1 cellular context compared by ENCODE assay signal in the genomic region with DNA sequence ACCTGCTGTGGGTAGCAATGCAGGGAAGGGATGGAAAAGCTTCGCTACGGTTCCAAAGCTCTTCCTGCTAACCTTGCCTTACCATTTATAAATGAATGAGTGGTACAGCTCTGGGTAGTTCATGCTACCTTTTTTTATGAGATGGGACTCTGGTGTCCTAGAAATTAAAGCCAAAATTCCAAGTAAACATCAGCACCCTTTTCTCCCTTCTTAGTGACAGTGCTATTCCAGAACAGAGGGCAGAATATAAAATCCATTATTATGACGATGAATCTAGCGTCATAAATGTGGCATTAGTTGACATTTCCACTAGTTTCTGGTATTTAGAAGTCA.
TF ChIP-seq lines count a peak whose summit lies in the region.

No MANE protein-coding gene starts in this region.

TF ChIP-seq in GM12878, 131 proteins besides CTCF, POLR2A, EP300 and RAD21:
- TF ChIP-seq, protein P1, sequence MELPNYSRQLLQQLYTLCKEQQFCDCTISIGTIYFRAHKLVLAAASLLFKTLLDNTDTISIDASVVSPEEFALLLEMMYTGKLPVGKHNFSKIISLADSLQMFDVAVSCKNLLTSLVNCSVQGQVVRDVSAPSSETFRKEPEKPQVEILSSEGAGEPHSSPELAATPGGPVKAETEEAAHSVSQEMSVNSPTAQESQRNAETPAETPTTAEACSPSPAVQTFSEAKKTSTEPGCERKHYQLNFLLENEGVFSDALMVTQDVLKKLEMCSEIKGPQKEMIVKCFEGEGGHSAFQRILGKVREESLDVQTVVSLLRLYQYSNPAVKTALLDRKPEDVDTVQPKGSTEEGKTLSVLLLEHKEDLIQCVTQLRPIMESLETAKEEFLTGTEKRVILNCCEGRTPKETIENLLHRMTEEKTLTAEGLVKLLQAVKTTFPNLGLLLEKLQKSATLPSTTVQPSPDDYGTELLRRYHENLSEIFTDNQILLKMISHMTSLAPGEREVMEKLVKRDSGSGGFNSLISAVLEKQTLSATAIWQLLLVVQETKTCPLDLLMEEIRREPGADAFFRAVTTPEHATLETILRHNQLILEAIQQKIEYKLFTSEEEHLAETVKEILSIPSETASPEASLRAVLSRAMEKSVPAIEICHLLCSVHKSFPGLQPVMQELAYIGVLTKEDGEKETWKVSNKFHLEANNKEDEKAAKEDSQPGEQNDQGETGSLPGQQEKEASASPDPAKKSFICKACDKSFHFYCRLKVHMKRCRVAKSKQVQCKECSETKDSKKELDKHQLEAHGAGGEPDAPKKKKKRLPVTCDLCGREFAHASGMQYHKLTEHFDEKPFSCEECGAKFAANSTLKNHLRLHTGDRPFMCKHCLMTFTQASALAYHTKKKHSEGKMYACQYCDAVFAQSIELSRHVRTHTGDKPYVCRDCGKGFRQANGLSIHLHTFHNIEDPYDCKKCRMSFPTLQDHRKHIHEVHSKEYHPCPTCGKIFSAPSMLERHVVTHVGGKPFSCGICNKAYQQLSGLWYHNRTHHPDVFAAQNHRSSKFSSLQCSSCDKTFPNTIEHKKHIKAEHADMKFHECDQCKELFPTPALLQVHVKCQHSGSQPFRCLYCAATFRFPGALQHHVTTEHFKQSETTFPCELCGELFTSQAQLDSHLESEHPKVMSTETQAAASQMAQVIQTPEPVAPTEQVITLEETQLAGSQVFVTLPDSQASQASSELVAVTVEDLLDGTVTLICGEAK (IDR thresholded peaks at IDR 0.05; ENCODE audit: borderline replicate concordance): no peak
- TF ChIP-seq SRF (IDR thresholded peaks at IDR 0.05; ENCODE audit: low read depth in 2 of 2, low read length in 2 of 2) (no peak), HDGF (IDR thresholded peaks at IDR 0.05) (no peak), CEBPB (IDR thresholded peaks at IDR 0.05; ENCODE audit: borderline replicate concordance in 1 of 2, low read depth in 2 of 2, low read length in 2 of 2) (no peak), HDAC2 (IDR thresholded peaks at IDR 0.05) (no peak), MXI1 (IDR thresholded peaks at IDR 0.05; ENCODE audit: low read depth, low read length) (no peak), IKZF2 (IDR thresholded peaks at IDR 0.05) (no peak; a peak in 1 of 4 replicates), CBX5 (IDR thresholded peaks at IDR 0.05; ENCODE audit: low read depth) (no peak), ZNF217 (IDR thresholded peaks at IDR 0.05) (no peak), BMI1 (IDR thresholded peaks at IDR 0.05; ENCODE audit: borderline replicate concordance) (no peak), KAT2A (conservative IDR thresholded peaks at IDR 0.05; ENCODE audit: control insufficient read depth, low read depth, low read length) (no peak), CBFB (IDR thresholded peaks at IDR 0.05; ENCODE audit: low read depth) (no peak)
- TF ChIP-seq, protein P2, sequence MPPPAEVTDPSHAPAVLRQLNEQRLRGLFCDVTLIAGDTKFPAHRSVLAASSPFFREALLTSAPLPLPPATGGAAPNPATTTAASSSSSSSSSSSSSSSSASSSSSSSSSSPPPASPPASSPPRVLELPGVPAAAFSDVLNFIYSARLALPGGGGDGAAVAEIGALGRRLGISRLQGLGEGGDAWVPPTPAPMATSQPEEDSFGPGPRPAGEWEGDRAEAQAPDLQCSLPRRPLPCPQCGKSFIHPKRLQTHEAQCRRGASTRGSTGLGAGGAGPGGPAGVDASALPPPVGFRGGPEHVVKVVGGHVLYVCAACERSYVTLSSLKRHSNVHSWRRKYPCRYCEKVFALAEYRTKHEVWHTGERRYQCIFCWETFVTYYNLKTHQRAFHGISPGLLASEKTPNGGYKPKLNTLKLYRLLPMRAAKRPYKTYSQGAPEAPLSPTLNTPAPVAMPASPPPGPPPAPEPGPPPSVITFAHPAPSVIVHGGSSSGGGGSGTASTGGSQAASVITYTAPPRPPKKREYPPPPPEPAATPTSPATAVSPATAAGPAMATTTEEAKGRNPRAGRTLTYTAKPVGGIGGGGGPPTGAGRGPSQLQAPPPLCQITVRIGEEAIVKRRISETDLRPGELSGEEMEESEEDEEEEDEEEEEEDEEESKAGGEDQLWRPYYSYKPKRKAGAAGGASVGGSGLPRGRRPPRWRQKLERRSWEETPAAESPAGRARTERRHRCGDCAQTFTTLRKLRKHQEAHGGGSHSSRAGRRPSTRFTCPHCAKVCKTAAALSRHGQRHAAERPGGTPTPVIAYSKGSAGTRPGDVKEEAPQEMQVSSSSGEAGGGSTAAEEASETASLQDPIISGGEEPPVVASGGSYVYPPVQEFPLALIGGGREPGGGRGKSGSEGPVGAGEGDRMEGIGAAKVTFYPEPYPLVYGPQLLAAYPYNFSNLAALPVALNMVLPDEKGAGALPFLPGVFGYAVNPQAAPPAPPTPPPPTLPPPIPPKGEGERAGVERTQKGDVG (CRISPR knock-in tag; IDR thresholded peaks at IDR 0.05): no peak
